23 cellular contexts compared by ENCODE assay signal in genomic region chr5:86442036-86442435, GRCh38.
DNase-seq lines count a peak whose midpoint lies in the region; ATAC-seq and TF ChIP-seq lines count a peak whose summit lies in the region.
"Had no signal": no experiment of that assay in that cellular context is flagged by ENCODE, and none has a peak within 500 bp of the region (broad histone marks: within the 10 kb centered on the region; RNA-seq: fewer than 3 reads in every experiment).

No MANE protein-coding gene starts in this region.

- no peaks in the 10 kb centered on the region for H3K36me3 ChIP-seq in right atrium auricular region
- H3K36me3 ChIP-seq: BE2C, BLaER1 had no signal

- intact Hi-C loops in Right ventricle myocardium superior (cut with DNase I), result no loop called here
- intact Hi-C loops in sciatic nerve (cut with DNase I), result no loop called here

- no peaks in the 10 kb centered on the region for H3K9me3 ChIP-seq in right atrium auricular region
- H3K9me3 ChIP-seq: BE2C, BLaER1 had no signal

- H3K27me3 ChIP-seq in right atrium auricular region, result no peaks in the 10 kb centered on the region
- H3K27me3 ChIP-seq: BLaER1 had no signal

- DNase-seq in Right ventricle myocardium superior, result no peak
- DNase-seq in right atrium auricular region (ENCODE audit: low spot score), result no peak
- no peak for DNase-seq in sciatic nerve (ENCODE audit: low spot score)
- no peak for DNase-seq in activated naive CD4-positive, alpha-beta T cell treated with anti-CD3 and anti-CD28 coated beads, Interleukin-2, amount 50 U/mL, for 72 hours (ENCODE audit: low spot score in 2 of 2)
- DNase-seq: 8988T; ACHN; BE2C; C1 segment of cervical spinal cord; CD4-positive, alpha-beta memory T cell; CD4-positive, CD25-positive, alpha-beta regulatory T cell; CD8-positive, alpha-beta memory T cell; COR-L47; DMS 273 treated with DMSO at 0.1 percent for 48 hours; DMS153; DMS53; DMS79; DND-41; EL; GDM1 had no signal

- ATAC-seq in Right ventricle myocardium superior (ENCODE audit: poor library complexity), result peak; percentile 20
- ATAC-seq in sciatic nerve, result peak; percentile 84
- ATAC-seq in activated naive CD4-positive, alpha-beta T cell treated with anti-CD3 and anti-CD28 coated beads, Interleukin-2, amount 50 U/mL, for 72 hours, result no peak
- no peak for ATAC-seq in GM21737 (IDR thresholded peaks at IDR 0.05; ENCODE audit: unreplicated experiment)
- ATAC-seq: GM12878 had no signal

- no peaks in the 10 kb centered on the region for H3K4me1 ChIP-seq in right atrium auricular region
- H3K4me1 ChIP-seq: BE2C, BLaER1 had no signal

- H3K36me3 Mint-ChIP-seq in activated naive CD4-positive, alpha-beta T cell treated with anti-CD3 and anti-CD28 coated beads, Interleukin-2, amount 50 U/mL, for 72 hours, result no peaks in the 10 kb centered on the region
- H3K36me3 Mint-ChIP-seq: CD14-positive monocyte; CD4-positive, alpha-beta memory T cell; CD4-positive, CD25-positive, alpha-beta regulatory T cell; CD8-positive, alpha-beta memory T cell had no signal

- H3K27ac Mint-ChIP-seq in activated naive CD4-positive, alpha-beta T cell treated with anti-CD3 and anti-CD28 coated beads, Interleukin-2, amount 50 U/mL, for 72 hours, result no peak overlapping the region
- H3K27ac Mint-ChIP-seq: CD14-positive monocyte; CD4-positive, alpha-beta memory T cell; CD4-positive, CD25-positive, alpha-beta regulatory T cell; CD8-positive, alpha-beta memory T cell had no signal

- no peak for TF ChIP-seq CTCF in right atrium auricular region (IDR thresholded peaks at IDR 0.05)

- no peaks in the 10 kb centered on the region for H3K9me3 Mint-ChIP-seq in activated naive CD4-positive, alpha-beta T cell treated with anti-CD3 and anti-CD28 coated beads, Interleukin-2, amount 50 U/mL, for 72 hours
- H3K9me3 Mint-ChIP-seq: CD4-positive, alpha-beta memory T cell; CD4-positive, CD25-positive, alpha-beta regulatory T cell; CD8-positive, alpha-beta memory T cell had no signal

- no peak overlapping the region for H3K4me3 ChIP-seq in right atrium auricular region
- H3K4me3 ChIP-seq: BLaER1, GM12878 had no signal

- no peak overlapping the region for H3K27ac ChIP-seq in right atrium auricular region
- H3K27ac ChIP-seq: BLaER1 had no signal

Comparison
In these comparisons a context has a peak if more than half of its experiments do, and no peak if none do; other contexts are left out.
1. ATAC-seq: peak in Right ventricle myocardium superior (single experiment) and sciatic nerve (single experiment); none in activated naive CD4-positive, alpha-beta T cell treated with anti-CD3 and anti-CD28 coated beads, Interleukin-2, amount 50 U/mL, for 72 hours (0 of 2) and GM21737 (single experiment).